ENCODE assay signal across 8 cellular contexts in genomic region chr1:6246497-6247295, GRCh38.
DNase-seq lines count a peak whose midpoint lies in the region; ATAC-seq and TF ChIP-seq lines count a peak whose summit lies in the region.

No MANE protein-coding gene starts in this region.

- peak overlapping the region; percentile 77 for H3K4me3 ChIP-seq in WERI-Rb-1 (ENCODE audit: low read depth, low read length)

- no peaks in the 10 kb centered on the region for H3K9me3 ChIP-seq in WERI-Rb-1 (ENCODE audit: severe bottlenecking)

- peak; percentile 94 for TF ChIP-seq CTCF in WERI-Rb-1 (IDR thresholded peaks at IDR 0.05; ENCODE audit: low read depth, low read length)

- H3K27ac ChIP-seq in WERI-Rb-1: peak overlapping the region; percentile 48

- H3K27me3 ChIP-seq in WERI-Rb-1 (ENCODE audit: insufficient read depth, low read depth, severe bottlenecking): no peaks in the 10 kb centered on the region

- ATAC-seq in GM21360 (IDR thresholded peaks at IDR 0.05; ENCODE audit: unreplicated experiment): peak; percentile 42
- ATAC-seq in HG02610 (IDR thresholded peaks at IDR 0.05; ENCODE audit: unreplicated experiment): no peak

- no peaks in the 10 kb centered on the region for H3K36me3 ChIP-seq in WERI-Rb-1

- in situ Hi-C loops in T47D (cut with HindIII; ENCODE audit: low pct_unique_long_range_greater_than_20kb, low sequenced_read_pairs): no loop called here

- DNase-seq in AG08396 (ENCODE audit: low spot score): peak; percentile 92
- DNase-seq in NCI-H2029 (lab: John Stamatoyannopoulos, UW): peak; percentile 69
- DNase-seq in WERI-Rb-1: peak; percentile 95
- peak; percentile 75 to 96 for DNase-seq in T47D (ENCODE audit: low read depth in 1 of 2, low spot score in 1 of 2)
- DNase-seq in iPS-NIHi7 (ENCODE audit: extremely low spot score): peak; percentile 87
- peak; percentile 64 to 79 (median 78) for DNase-seq in stimulated activated CD4-positive, alpha-beta T cell treated with anti-CD3 and anti-CD28 coated beads, Interleukin-12 subunit alpha, Interleukin-12 subunit beta, amount 100 ng/mL, for 48 hours (ENCODE audit: low read depth in 2 of 3, low spot score in 1 of 3)
